13 cellular contexts compared by ENCODE assay signal in genomic region chr2:57890462-57890861, GRCh38.
A peak's percentile ranks its signal among the peaks of the same experiment; 100 is the strongest.
DNase-seq lines count a peak whose midpoint lies in the region; ATAC-seq and TF ChIP-seq lines count a peak whose summit lies in the region.
"Had no signal": no experiment of that assay in that cellular context is flagged by ENCODE, and none has a peak within 500 bp of the region (broad histone marks: within the 10 kb centered on the region; RNA-seq: fewer than 3 reads in every experiment).

No MANE protein-coding gene starts in this region.

- DNase-seq in GM12865 (ENCODE audit: low read depth) (peak; percentile 31), foreskin fibroblast (peak; percentile 73 to 86), sigmoid colon (no peak), dermis blood vessel endothelial cell (no peak)
- no peak for DNase-seq in stimulated activated CD8-positive, alpha-beta memory T cell treated with anti-CD3 and anti-CD28 coated beads, Interleukin-4, amount 100 ng/mL, for 48 hours
- DNase-seq: caudate nucleus, DMS 273 treated with DMSO at 0.1 percent for 48 hours, NCI-H187, nucleus accumbens, SHP77 had no signal

- no peak for TF ChIP-seq CTCF in GM12865 (IDR thresholded peaks at IDR 0.05; ENCODE audit: insufficient read depth, low read depth, low read length, missing control alignments)
- no peak for TF ChIP-seq CTCF in foreskin fibroblast (IDR thresholded peaks at IDR 0.05; ENCODE audit: low read depth, low read length)
- no peak for TF ChIP-seq CTCF in sigmoid colon (IDR thresholded peaks at IDR 0.05)

- no peaks in the 10 kb centered on the region for H3K4me1 ChIP-seq in sigmoid colon

- ATAC-seq in GM21576 (IDR thresholded peaks at IDR 0.05; ENCODE audit: unreplicated experiment) (peak; percentile 36), HG03521 (IDR thresholded peaks at IDR 0.05; ENCODE audit: unreplicated experiment) (peak; percentile 42), HG03135 (IDR thresholded peaks at IDR 0.05; ENCODE audit: unreplicated experiment) (no peak)

- TF ChIP-seq POLR2A in sigmoid colon (IDR thresholded peaks at IDR 0.05): no peak

- intact Hi-C loops in sigmoid colon (cut with DNase I): no loop called here

- TF ChIP-seq EP300 in sigmoid colon (IDR thresholded peaks at IDR 0.05): no peak

- no peaks in the 10 kb centered on the region for H3K9me3 ChIP-seq in sigmoid colon

- H3K36me3 ChIP-seq in sigmoid colon: no peaks in the 10 kb centered on the region

- no peaks in the 10 kb centered on the region for H3K27me3 ChIP-seq in sigmoid colon

- no peak overlapping the region for H3K4me3 ChIP-seq in GM12865 (ENCODE audit: low read depth, low read length)
- no peak overlapping the region for H3K4me3 ChIP-seq in foreskin fibroblast (ENCODE audit: low read depth in 1 of 2, low read length in 2 of 2)
- H3K4me3 ChIP-seq in sigmoid colon: no peak overlapping the region

- no peak overlapping the region for H3K27ac ChIP-seq in sigmoid colon

Comparison
In these comparisons a context has a peak if more than half of its experiments do, and no peak if none do; other contexts are left out.
1. DNase-seq: peak in GM12865 (single experiment) and foreskin fibroblast (2 of 2); none in stimulated activated CD8-positive, alpha-beta memory T cell treated with anti-CD3 and anti-CD28 coated beads, Interleukin-4, amount 100 ng/mL, for 48 hours (single experiment), sigmoid colon (single experiment) and dermis blood vessel endothelial cell (single experiment).